In genomic region chr1:1243261-1243660, GRCh38 we compare ENCODE assay signal across 18 cellular contexts. TPM values are rescaled to one million over a fixed set of nuclear protein-coding genes. Genes with fewer than 3 reads are reported as not detected.
DNase-seq lines count a peak whose midpoint lies in the region; ATAC-seq and TF ChIP-seq lines count a peak whose summit lies in the region.
"Had no signal": no experiment of that assay in that cellular context is flagged by ENCODE, and none has a peak within 500 bp of the region (broad histone marks: within the 10 kb centered on the region; RNA-seq: fewer than 3 reads in every experiment).

No MANE protein-coding gene starts in this region.

- peaks cover 66% of the 10 kb centered on the region for H4K20me1 ChIP-seq in BLaER1
- H4K20me1 ChIP-seq in BLaER1 treated with 17β-estradiol and CSF1 and Interleukin-3, amounts not matched to agents 10 nM and 100 nM = peaks cover 27 to 86% (median 69%) of the 10 kb centered on the region in 11 experiments; a peak in 21 of 22 replicates
- peaks cover 6% of the 10 kb centered on the region for H4K20me1 ChIP-seq in osteoblast (ENCODE audit: insufficient read depth, low read length)

- H3K4me1 ChIP-seq in BLaER1 (peaks cover 82% of the 10 kb centered on the region), colonic mucosa (no peaks in the 10 kb centered on the region), osteoblast (ENCODE audit: insufficient read depth, low read length) (no peaks in the 10 kb centered on the region)
- peaks cover 9 to 79% (median 53%) of the 10 kb centered on the region in 10 experiments for H3K4me1 ChIP-seq in BLaER1 treated with 17β-estradiol and CSF1 and Interleukin-3, amounts not matched to agents 10 nM and 100 nM

- no peak overlapping the region for H3K9ac ChIP-seq in BLaER1
- no peak overlapping the region for H3K9ac ChIP-seq in BLaER1 treated with 17β-estradiol and CSF1 and Interleukin-3, amounts not matched to agents 10 nM and 100 nM
- H3K9ac ChIP-seq in colonic mucosa (ENCODE audit: low read depth in 2 of 2, low read length in 2 of 2) = no peak overlapping the region

- TF ChIP-seq CTCF in colonic mucosa (IDR thresholded peaks at IDR 0.05) (no peak), osteoblast (IDR thresholded peaks at IDR 0.05; ENCODE audit: extremely low read depth, low read depth, low read length) (no peak)

- no peak overlapping the region for H2AFZ ChIP-seq in osteoblast (ENCODE audit: low read length)

- H3K27ac ChIP-seq in BLaER1 (no peak overlapping the region), colonic mucosa (no peak overlapping the region), osteoblast (ENCODE audit: low read depth, low read length) (no peak overlapping the region)
- no peak overlapping the region for H3K27ac ChIP-seq in BLaER1 treated with 17β-estradiol and CSF1 and Interleukin-3, amounts not matched to agents 10 nM and 100 nM
- H3K27ac ChIP-seq: HL-60 had no signal

- intact Hi-C loops in colonic mucosa (cut with DNase I) = no loop called here

- ATAC-seq in HG03354 (IDR thresholded peaks at IDR 0.05; ENCODE audit: poor library complexity, severe bottlenecking, unreplicated experiment) = no peak
- ATAC-seq: CD8-positive, alpha-beta T cell; HCT116 had no signal

- H3K4me2 ChIP-seq in BLaER1 = peak overlapping the region; percentile 57
- peak overlapping the region in 6 of 11 experiments; percentile 18 to 56 (median 40); a peak in 9 of 22 replicates for H3K4me2 ChIP-seq in BLaER1 treated with 17β-estradiol and CSF1 and Interleukin-3, amounts not matched to agents 10 nM and 100 nM
- no peak overlapping the region for H3K4me2 ChIP-seq in osteoblast (ENCODE audit: insufficient read depth, low read length)

- no peaks in the 10 kb centered on the region for H3K36me3 ChIP-seq in BLaER1
- H3K36me3 ChIP-seq in BLaER1 treated with 17β-estradiol and CSF1 and Interleukin-3, amounts not matched to agents 10 nM and 100 nM = no peaks in the 10 kb centered on the region
- no peaks in the 10 kb centered on the region for H3K36me3 ChIP-seq in colonic mucosa
- H3K36me3 ChIP-seq in osteoblast (ENCODE audit: insufficient read depth, low read length) = no peaks in the 10 kb centered on the region
- H3K36me3 ChIP-seq: BE2C had no signal

- no peaks in the 10 kb centered on the region for H3K79me2 ChIP-seq in osteoblast (ENCODE audit: insufficient read depth, low read length)

- peaks cover 42% of the 10 kb centered on the region for H3K27me3 ChIP-seq in BLaER1
- peaks cover 31 to 63% (median 42%) of the 10 kb centered on the region in 11 experiments for H3K27me3 ChIP-seq in BLaER1 treated with 17β-estradiol and CSF1 and Interleukin-3, amounts not matched to agents 10 nM and 100 nM
- peaks cover 44% of the 10 kb centered on the region for H3K27me3 ChIP-seq in colonic mucosa
- peaks cover 13% of the 10 kb centered on the region for H3K27me3 ChIP-seq in osteoblast (ENCODE audit: insufficient read depth, low read length)

- H3K4me3 ChIP-seq in BLaER1 (no peak overlapping the region), colonic mucosa (peak overlapping the region; percentile 40), osteoblast (ENCODE audit: insufficient read depth, low read length) (no peak overlapping the region)
- H3K4me3 ChIP-seq in BLaER1 treated with 17β-estradiol and CSF1 and Interleukin-3, amounts not matched to agents 10 nM and 100 nM = no peak overlapping the region

- no peak for DNase-seq in colonic mucosa
- peak; percentile 90 for DNase-seq in osteoblast (ENCODE audit: insufficient read length, low spot score, missing footprints)
- DNase-seq in NCI-H1930 (lab: John Stamatoyannopoulos, UW) = no peak
- DNase-seq: ACHN; BE2C; Calu3; CD8-positive, alpha-beta T cell; DMS79 treated with DMSO at 0.1 percent for 48 hours; GF-D8; GOT3; H7; IMR-90; KBM-7 had no signal

- no peaks in the 10 kb centered on the region for H3K9me3 ChIP-seq in BLaER1
- no peaks in the 10 kb centered on the region for H3K9me3 ChIP-seq in BLaER1 treated with 17β-estradiol and CSF1 and Interleukin-3, amounts not matched to agents 10 nM and 100 nM (replicated peaks in 1 of 11)
- no peaks in the 10 kb centered on the region for H3K9me3 ChIP-seq in colonic mucosa
- no peaks in the 10 kb centered on the region for H3K9me3 ChIP-seq in osteoblast (ENCODE audit: low read depth, low read length)
- H3K9me3 ChIP-seq: BE2C had no signal

RNA-seq across cellular contexts. Expression of gene C1QTNF12, which starts 3.3 kb away (rescaled TPM):
- total RNA-seq in colonic mucosa (10 to 100 TPM; 21.3 to 34.2 TPM), osteoblast (0.36 and 0.59 TPM in 2 replicates)

RNA-seq across cellular contexts. Expression of gene B3GALT6, which starts 11.2 kb away (rescaled TPM):
- total RNA-seq in colonic mucosa (10 to 100 TPM in 1 of 2 donors, 1 to 10 TPM in 1; 8.0 to 12.0 TPM), osteoblast (26.5 and 29.7 TPM in 2 replicates)

RNA-seq across cellular contexts. Expression of gene SDF4, which starts 11.5 kb away (rescaled TPM):
- 100 to 1,000 TPM; 202 to 325 TPM for total RNA-seq in colonic mucosa
- total RNA-seq in osteoblast = 136 and 151 TPM in 2 replicates

RNA-seq across cellular contexts. Expression of gene TNFRSF4, which starts 29.3 kb away (rescaled TPM):
- total RNA-seq in colonic mucosa = 1 to 10 TPM; 1.2 to 2.3 TPM
- under 0.01 TPM in 1 of 2 replicates, not detected in the other for total RNA-seq in osteoblast
- total RNA-seq: Calu3, IMR-90 had no signal

RNA-seq across cellular contexts. Expression of gene UBE2J2, which starts 30.4 kb away (rescaled TPM):
- total RNA-seq in colonic mucosa (10 to 100 TPM; 43.1 to 83.3 TPM), osteoblast (31.2 and 32.6 TPM in 2 replicates)

Comparison
In these comparisons a context has a peak if more than half of its experiments do, and no peak if none do; other contexts are left out.
1. RNA of gene C1QTNF12, which starts 3.3 kb away (total RNA-seq): 21.3 to 34.2 TPM in colonic mucosa; 0.36 to 0.59 TPM in osteoblast; every median in the first group is over 10 times any median in the second.